ENCODE assay signal across 12 cellular contexts in the genomic region with DNA sequence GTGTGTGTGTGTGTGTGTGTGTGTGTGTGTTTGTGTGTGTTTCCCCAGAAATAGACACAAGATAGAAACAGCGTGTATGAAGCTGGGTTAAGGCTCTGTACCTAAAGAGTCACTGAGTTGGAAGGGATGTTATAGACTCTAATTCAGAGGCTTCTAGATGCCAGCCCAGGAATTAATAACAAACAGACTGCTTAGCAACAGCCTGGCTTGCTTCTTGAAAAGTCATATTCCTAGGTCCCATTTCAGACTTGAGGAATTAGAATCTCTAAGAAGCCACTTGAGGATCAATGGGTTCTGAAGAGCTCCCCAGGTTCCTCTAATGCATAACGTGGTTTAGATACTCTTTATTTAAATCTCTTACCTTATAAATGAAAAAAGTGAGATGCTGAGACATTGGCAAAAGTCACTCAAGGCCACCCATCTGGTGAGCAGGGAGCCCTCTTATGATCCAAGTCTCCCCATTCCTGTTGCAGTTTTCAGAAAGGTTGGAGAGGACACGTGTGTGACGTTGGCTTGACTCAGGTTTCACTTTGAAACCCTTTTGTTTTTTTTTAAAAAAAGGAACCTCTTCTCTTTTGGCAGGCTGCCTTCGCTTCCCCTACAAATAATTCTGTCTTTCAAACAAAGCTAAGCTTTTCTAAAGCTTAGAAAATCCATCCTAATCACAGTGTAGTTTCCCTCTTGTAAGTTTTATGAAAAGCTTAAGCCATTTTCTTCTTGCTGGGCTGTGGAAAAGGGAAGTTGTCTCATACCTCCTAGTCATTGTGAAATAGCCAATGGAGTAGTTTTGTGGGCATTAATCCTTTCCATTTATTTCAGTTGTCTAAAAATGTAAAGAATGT.
A peak's percentile ranks its signal among the peaks of the same experiment; 100 is the strongest.
DNase-seq lines count a peak whose midpoint lies in the region; ATAC-seq, FAIRE-seq and TF ChIP-seq lines count a peak whose summit lies in the region.
"Had no signal": no experiment of that assay in that cellular context is flagged by ENCODE, and none has a peak within 500 bp of the region (broad histone marks: within the 10 kb centered on the region; RNA-seq: fewer than 3 reads in every experiment).

No MANE protein-coding gene starts in this region.

- no peak for FAIRE-seq in pancreas (lab: Jason Lieb, UNC)
- FAIRE-seq: endothelial cell of umbilical vein had no signal

- TF ChIP-seq CTCF in brain (conservative IDR thresholded peaks at IDR 0.05) (no peak), pancreas (IDR thresholded peaks at IDR 0.05) (no peak)

- CTCF ChIA-PET in activated CD4-positive, alpha-beta T cell treated with anti-CD3 and anti-CD28 coated beads for 36 hours (lab: Charles Lee), result interaction anchor here (0.9 kb wide), 1 partner anchor 14 kb away, joined by 3 read pairs; no protein-coding TSS in a partner anchor

- H3K27ac Mint-ChIP-seq in activated CD4-positive, alpha-beta T cell treated with anti-CD3 and anti-CD28 coated beads for 36 hours, result peak overlapping the region; percentile 89
- peak overlapping the region in 4 of 5 experiments; percentile 29 to 66 (median 40) for H3K27ac Mint-ChIP-seq in brain

- no peaks in the 10 kb centered on the region for H3K27me3 ChIP-seq in pancreas
- H3K27me3 ChIP-seq: SJCRH30, uterus had no signal

- H3K4me1 ChIP-seq in pancreas, result peaks cover 5 to 30% (median 15%) of the 10 kb centered on the region in 3 donors
- H3K4me1 ChIP-seq: SJCRH30, uterus had no signal

- H3K4me3 Mint-ChIP-seq in activated CD4-positive, alpha-beta T cell treated with anti-CD3 and anti-CD28 coated beads for 36 hours, result no peak overlapping the region
- H3K4me3 Mint-ChIP-seq in brain, result peak overlapping the region in 1 of 5 experiments; percentile 20

- H3K9me3 Mint-ChIP-seq in activated CD4-positive, alpha-beta T cell treated with anti-CD3 and anti-CD28 coated beads for 36 hours (ENCODE audit: low read depth), result peaks cover 3% of the 10 kb centered on the region
- H3K9me3 Mint-ChIP-seq in brain, result peaks cover 12 to 17% (median 13%) of the 10 kb centered on the region in 5 experiments

- ATAC-seq in activated CD4-positive, alpha-beta T cell treated with anti-CD3 and anti-CD28 coated beads for 36 hours, result peak; percentile 33
- no peak for ATAC-seq in GM21717 (IDR thresholded peaks at IDR 0.05; ENCODE audit: unreplicated experiment)
- no peak for ATAC-seq in pancreas

- no peaks in the 10 kb centered on the region for H3K9me3 ChIP-seq in pancreas
- H3K9me3 ChIP-seq: uterus had no signal

- POLR2A ChIA-PET in activated CD4-positive, alpha-beta T cell treated with anti-CD3 and anti-CD28 coated beads for 36 hours (lab: Charles Lee), result interaction anchor here (0.8 kb wide), 1 partner anchor 13 kb away, joined by 3 read pairs; no protein-coding TSS in a partner anchor

- H3K27ac ChIP-seq in pancreas, result no peak overlapping the region
- H3K27ac ChIP-seq: SJCRH30, uterus had no signal

- no peak overlapping the region for H3K4me3 ChIP-seq in pancreas
- H3K4me3 ChIP-seq: SJCRH30, uterus had no signal

- H3K36me3 ChIP-seq in pancreas, result no peaks in the 10 kb centered on the region
- H3K36me3 ChIP-seq: SJCRH30, uterus had no signal

- 71 to 72% methylated on average over 5 of the region's 5 CpGs for WGBS in pancreas, 2 donors

- H3K36me3 Mint-ChIP-seq in activated CD4-positive, alpha-beta T cell treated with anti-CD3 and anti-CD28 coated beads for 36 hours (ENCODE audit: low read depth), result no peaks in the 10 kb centered on the region
- H3K36me3 Mint-ChIP-seq in brain, result peaks cover 4% of the 10 kb centered on the region

- H3K27me3 Mint-ChIP-seq in activated CD4-positive, alpha-beta T cell treated with anti-CD3 and anti-CD28 coated beads for 36 hours, result no peaks in the 10 kb centered on the region
- peaks cover 9% of the 10 kb centered on the region for H3K27me3 Mint-ChIP-seq in brain

- intact Hi-C loops in activated CD4-positive, alpha-beta T cell treated with anti-CD3 and anti-CD28 coated beads for 36 hours (cut with DNase I, micrococcal nuclease), result no loop called here
- intact Hi-C loops in pancreas (cut with DNase I), result no loop called here

- peaks cover 9% of the 10 kb centered on the region for H3K4me1 Mint-ChIP-seq in activated CD4-positive, alpha-beta T cell treated with anti-CD3 and anti-CD28 coated beads for 36 hours
- H3K4me1 Mint-ChIP-seq in brain, result peaks cover 10% of the 10 kb centered on the region

- DNase-seq in activated CD4-positive, alpha-beta T cell treated with anti-CD3 and anti-CD28 coated beads for 36 hours, result no peak
- DNase-seq in activated CD4-positive, alpha-beta T cell treated with anti-CD3 and anti-CD28 coated beads for 4 hours, result no peak
- peak; percentile 47 for DNase-seq in NCI-H2196 (lab: John Stamatoyannopoulos, UW; ENCODE audit: unreplicated experiment)
- peak; percentile 22 for DNase-seq in renal cortical epithelial cell (ENCODE audit: low read depth)
- DNase-seq in pancreas, result no peak
- no peak for DNase-seq in D341Med (ENCODE audit: low spot score)
- DNase-seq: stimulated activated CD4-positive, alpha-beta T cell treated with anti-CD3 and anti-CD28 coated beads, Interleukin-4, amount 100 ng/mL, for 4 hours; uterus had no signal

Comparison
In these comparisons a context has a peak if more than half of its experiments do, and no peak if none do; other contexts are left out.
1. DNase-seq: peak in NCI-H2196 (single experiment) and renal cortical epithelial cell (single experiment); none in activated CD4-positive, alpha-beta T cell treated with anti-CD3 and anti-CD28 coated beads for 36 hours (single experiment), activated CD4-positive, alpha-beta T cell treated with anti-CD3 and anti-CD28 coated beads for 4 hours (0 of 2), pancreas (0 of 6) and D341Med (single experiment).